ENCODE assay signal across 23 cellular contexts in the genomic region with DNA sequence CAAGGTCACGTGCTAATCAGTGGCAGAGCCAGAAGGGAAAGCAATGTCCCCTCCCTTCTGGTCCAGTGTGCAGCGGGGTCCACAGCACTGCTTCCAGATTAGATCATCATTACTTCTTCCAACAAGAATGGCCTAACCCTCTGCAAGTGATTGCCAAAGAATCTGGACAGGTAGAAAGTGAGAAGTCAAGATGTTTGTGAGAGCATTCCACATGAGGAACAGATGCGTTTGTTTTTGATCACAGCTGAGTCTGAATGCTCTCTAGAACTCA.
DNase-seq lines count a peak whose midpoint lies in the region; ATAC-seq and TF ChIP-seq lines count a peak whose summit lies in the region.
"Had no signal": no experiment of that assay in that cellular context is flagged by ENCODE, and none has a peak within 500 bp of the region (broad histone marks: within the 10 kb centered on the region; RNA-seq: fewer than 3 reads in every experiment).

No MANE protein-coding gene starts in this region.

- no peak overlapping the region for H3K4me2 ChIP-seq in mesenchymal stem cell (ENCODE audit: low read length, poor library complexity, severe bottlenecking)
- H3K4me2 ChIP-seq: KMS-11 had no signal

- no peak overlapping the region for H2BK15ac ChIP-seq in mesenchymal stem cell (ENCODE audit: low read depth, poor library complexity, severe bottlenecking)

- ATAC-seq in SK-N-SH treated with all-trans-retinoic acid at 6 μM for 48 hours (no peak), GM19467 (IDR thresholded peaks at IDR 0.05; ENCODE audit: unreplicated experiment) (no peak), GM21723 (IDR thresholded peaks at IDR 0.05; ENCODE audit: unreplicated experiment) (no peak)

- H3K18ac ChIP-seq in mesenchymal stem cell (ENCODE audit: low read depth in 1 of 2, low read length in 2 of 2), result peak overlapping the region; percentile 7 to 65

- H3K27ac ChIP-seq in mesenchymal stem cell (ENCODE audit: low read length, poor library complexity, severe bottlenecking), result no peak overlapping the region
- H3K27ac ChIP-seq: 22Rv1, GM23248, KMS-11, RWPE1 had no signal

- peak overlapping the region; percentile 23 for H3K27ac Mint-ChIP-seq in progenitor cell of endocrine pancreas
- H3K27ac Mint-ChIP-seq: B cell had no signal

- H3K27me3 ChIP-seq in BE2C (no peaks in the 10 kb centered on the region), mesenchymal stem cell (ENCODE audit: control insufficient read depth in 1 of 2, insufficient read depth in 1 of 2, low read length in 2 of 2) (no peaks in the 10 kb centered on the region)

- no peaks in the 10 kb centered on the region for H3K27me3 Mint-ChIP-seq in progenitor cell of endocrine pancreas

- no peak overlapping the region for H3K14ac ChIP-seq in mesenchymal stem cell (ENCODE audit: low read length in 2 of 2)

- no peak overlapping the region for H3K23ac ChIP-seq in mesenchymal stem cell (ENCODE audit: low read length in 2 of 2)

- H3K4ac ChIP-seq in mesenchymal stem cell (ENCODE audit: low read depth in 1 of 2, low read length in 2 of 2), result no peak overlapping the region

- no peaks in the 10 kb centered on the region for H3K36me3 Mint-ChIP-seq in progenitor cell of endocrine pancreas (ENCODE audit: insufficient read depth)

- peaks cover 46% of the 10 kb centered on the region for H3K4me1 Mint-ChIP-seq in progenitor cell of endocrine pancreas (ENCODE audit: low read depth)

- TF ChIP-seq CTCF in BE2C (IDR thresholded peaks at IDR 0.05; ENCODE audit: low read depth, low read length), result no peak
- no peak for TF ChIP-seq CTCF in progenitor cell of endocrine pancreas (IDR thresholded peaks at IDR 0.05; ENCODE audit: unreplicated experiment)

- no peak overlapping the region for H3K9ac ChIP-seq in mesenchymal stem cell (ENCODE audit: low read length)
- H3K9ac ChIP-seq: GM23248, KMS-11 had no signal

- H3K9me3 Mint-ChIP-seq in progenitor cell of endocrine pancreas (ENCODE audit: low read depth), result no peaks in the 10 kb centered on the region

- no peaks in the 10 kb centered on the region for H3K36me3 ChIP-seq in BE2C
- no peaks in the 10 kb centered on the region for H3K36me3 ChIP-seq in mesenchymal stem cell (ENCODE audit: control insufficient read depth in 1 of 2, insufficient read depth in 2 of 2, low read depth in 1 of 2, low read length in 2 of 2)

- H3K4me1 ChIP-seq in BE2C (peaks cover 43% of the 10 kb centered on the region), mesenchymal stem cell (ENCODE audit: control insufficient read depth, insufficient read depth, low read depth, low read length) (peaks cover 9% of the 10 kb centered on the region)

- in situ Hi-C loops in KBM-7 (cut with MboI; ENCODE audit: low pct_unique_long_range_greater_than_20kb, low sequenced_read_pairs), result no loop called here

- H2AK5ac ChIP-seq in mesenchymal stem cell (ENCODE audit: low read length, severe bottlenecking), result no peak overlapping the region

- H2BK120ac ChIP-seq in mesenchymal stem cell (ENCODE audit: low read depth, low read length), result no peak overlapping the region

- WGBS in mesenchymal stem cell, result 48% methylated on average over 3 of the region's 3 CpGs

- H2AFZ ChIP-seq in mesenchymal stem cell (ENCODE audit: low read depth, low read length), result no peak overlapping the region
- H2AFZ ChIP-seq: GM23248 had no signal

- no peak overlapping the region for H2BK5ac ChIP-seq in mesenchymal stem cell (ENCODE audit: low read depth, low read length, poor library complexity, severe bottlenecking)

- H3K4me3 Mint-ChIP-seq in progenitor cell of endocrine pancreas (ENCODE audit: low read depth), result no peak overlapping the region
- H3K4me3 Mint-ChIP-seq: B cell had no signal

- no peak overlapping the region for H4K8ac ChIP-seq in mesenchymal stem cell (ENCODE audit: low read length)

- H3K4me3 ChIP-seq in BE2C (ENCODE audit: low read depth, low read length) (peak overlapping the region; percentile 39), mesenchymal stem cell (ENCODE audit: insufficient read depth in 1 of 2, low read depth in 1 of 2, low read length in 2 of 2) (no peak overlapping the region)
- H3K4me3 ChIP-seq: GM23248 had no signal

- H2BK12ac ChIP-seq in mesenchymal stem cell (ENCODE audit: low read length in 2 of 2), result peak overlapping the region; percentile 20 to 56

- no peaks in the 10 kb centered on the region for H3K79me1 ChIP-seq in mesenchymal stem cell (replicated peaks; ENCODE audit: low read length, poor library complexity, severe bottlenecking)

- DNase-seq in BE2C (peak; percentile 54), mesenchymal stem cell (no peak), progenitor cell of endocrine pancreas (ENCODE audit: low spot score, unreplicated experiment) (no peak), mucosa of gallbladder (ENCODE audit: low spot score) (no peak), KBM-7 (no peak)
- DNase-seq: Calu3, DND-41, GM23248, H7, NCI-H1092, NCI-H1417 treated with DMSO at 0.1 percent for 48 hours, NCI-H1694 treated with DMSO at 0.1 percent for 48 hours, NCI-H2081, NCI-H2227 treated with DMSO at 0.1 percent for 48 hours, NCI-H526 treated with DMSO at 0.1 percent for 48 hours, SHP77 had no signal

- H3K9me3 ChIP-seq in BE2C (no peaks in the 10 kb centered on the region), mesenchymal stem cell (ENCODE audit: control insufficient read depth, low read length) (no peaks in the 10 kb centered on the region)

- no peak overlapping the region for H4K91ac ChIP-seq in mesenchymal stem cell (ENCODE audit: low read length)

TF ChIP-seq in SK-N-SH treated with all-trans-retinoic acid at 6 μM for 48 hours, 23 proteins besides CTCF, POLR2A, EP300 and RAD21:
- TF ChIP-seq, protein P1, sequence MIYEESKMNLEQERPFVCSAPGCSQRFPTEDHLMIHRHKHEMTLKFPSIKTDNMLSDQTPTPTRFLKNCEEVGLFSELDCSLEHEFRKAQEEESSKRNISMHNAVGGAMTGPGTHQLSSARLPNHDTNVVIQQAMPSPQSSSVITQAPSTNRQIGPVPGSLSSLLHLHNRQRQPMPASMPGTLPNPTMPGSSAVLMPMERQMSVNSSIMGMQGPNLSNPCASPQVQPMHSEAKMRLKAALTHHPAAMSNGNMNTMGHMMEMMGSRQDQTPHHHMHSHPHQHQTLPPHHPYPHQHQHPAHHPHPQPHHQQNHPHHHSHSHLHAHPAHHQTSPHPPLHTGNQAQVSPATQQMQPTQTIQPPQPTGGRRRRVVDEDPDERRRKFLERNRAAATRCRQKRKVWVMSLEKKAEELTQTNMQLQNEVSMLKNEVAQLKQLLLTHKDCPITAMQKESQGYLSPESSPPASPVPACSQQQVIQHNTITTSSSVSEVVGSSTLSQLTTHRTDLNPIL (CRISPR knock-in tag; IDR thresholded peaks at IDR 0.05; ENCODE audit: low read depth), result no peak
- TF ChIP-seq SNAI2 (CRISPR knock-in tag; IDR thresholded peaks at IDR 0.05), result 0 out of 2 replicates have a peak, but pooled peaks have one; percentile 0
